ENCODE assay signal across 3 cellular contexts in the genomic region with DNA sequence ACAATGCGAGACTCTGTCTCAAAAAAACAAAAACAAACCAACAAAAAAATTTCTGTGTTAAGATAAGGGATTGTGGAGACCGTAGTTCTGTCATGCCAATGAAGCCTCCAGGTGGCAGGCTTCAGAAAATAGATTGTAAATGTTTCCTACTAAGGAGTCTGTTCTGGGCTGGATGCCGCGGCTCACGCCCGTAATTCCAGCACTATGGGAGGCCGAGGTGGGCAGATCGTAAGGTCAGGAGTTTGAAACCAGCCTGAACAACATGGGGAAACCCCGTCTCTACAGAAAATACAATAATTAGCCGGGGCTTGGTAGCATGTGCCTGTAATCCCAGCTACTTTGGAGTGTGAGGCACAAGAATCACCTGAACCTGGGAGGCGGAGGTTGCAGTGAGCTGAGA.
TF ChIP-seq lines count a peak whose summit lies in the region.

No MANE protein-coding gene starts in this region.

TF ChIP-seq in SK-N-SH, 30 proteins besides CTCF, POLR2A, EP300 and RAD21:
- TF ChIP-seq, protein P1, sequence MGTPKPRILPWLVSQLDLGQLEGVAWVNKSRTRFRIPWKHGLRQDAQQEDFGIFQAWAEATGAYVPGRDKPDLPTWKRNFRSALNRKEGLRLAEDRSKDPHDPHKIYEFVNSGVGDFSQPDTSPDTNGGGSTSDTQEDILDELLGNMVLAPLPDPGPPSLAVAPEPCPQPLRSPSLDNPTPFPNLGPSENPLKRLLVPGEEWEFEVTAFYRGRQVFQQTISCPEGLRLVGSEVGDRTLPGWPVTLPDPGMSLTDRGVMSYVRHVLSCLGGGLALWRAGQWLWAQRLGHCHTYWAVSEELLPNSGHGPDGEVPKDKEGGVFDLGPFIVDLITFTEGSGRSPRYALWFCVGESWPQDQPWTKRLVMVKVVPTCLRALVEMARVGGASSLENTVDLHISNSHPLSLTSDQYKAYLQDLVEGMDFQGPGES (IDR thresholded peaks at IDR 0.05; ENCODE audit: low read depth, low read length) = no peak
- TF ChIP-seq RXRA (IDR thresholded peaks at IDR 0.05; ENCODE audit: borderline replicate concordance, low read depth) (no peak), FOXJ3 (CRISPR knock-in tag; IDR thresholded peaks at IDR 0.05) (no peak), SMC3 (IDR thresholded peaks at IDR 0.05; ENCODE audit: low read depth, low read length) (no peak; the same call in 1 of the 2 replicates), NRF1 (IDR thresholded peaks at IDR 0.05; ENCODE audit: low read depth, low read length) (no peak), TCF12 (IDR thresholded peaks at IDR 0.05) (no peak)
- TF ChIP-seq, protein P2, sequence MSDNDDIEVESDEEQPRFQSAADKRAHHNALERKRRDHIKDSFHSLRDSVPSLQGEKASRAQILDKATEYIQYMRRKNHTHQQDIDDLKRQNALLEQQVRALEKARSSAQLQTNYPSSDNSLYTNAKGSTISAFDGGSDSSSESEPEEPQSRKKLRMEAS (IDR thresholded peaks at IDR 0.05; ENCODE audit: low read depth) = no peak
TF ChIP-seq in SK-N-SH: peak in this region for 0.

TF ChIP-seq in SK-N-SH treated with all-trans-retinoic acid at 6 μM for 48 hours, 23 proteins besides CTCF, POLR2A, EP300 and RAD21 (continues in another document):
- no peak for TF ChIP-seq ISL1 (CRISPR knock-in tag; IDR thresholded peaks at IDR 0.05)
- TF ChIP-seq, protein P3, sequence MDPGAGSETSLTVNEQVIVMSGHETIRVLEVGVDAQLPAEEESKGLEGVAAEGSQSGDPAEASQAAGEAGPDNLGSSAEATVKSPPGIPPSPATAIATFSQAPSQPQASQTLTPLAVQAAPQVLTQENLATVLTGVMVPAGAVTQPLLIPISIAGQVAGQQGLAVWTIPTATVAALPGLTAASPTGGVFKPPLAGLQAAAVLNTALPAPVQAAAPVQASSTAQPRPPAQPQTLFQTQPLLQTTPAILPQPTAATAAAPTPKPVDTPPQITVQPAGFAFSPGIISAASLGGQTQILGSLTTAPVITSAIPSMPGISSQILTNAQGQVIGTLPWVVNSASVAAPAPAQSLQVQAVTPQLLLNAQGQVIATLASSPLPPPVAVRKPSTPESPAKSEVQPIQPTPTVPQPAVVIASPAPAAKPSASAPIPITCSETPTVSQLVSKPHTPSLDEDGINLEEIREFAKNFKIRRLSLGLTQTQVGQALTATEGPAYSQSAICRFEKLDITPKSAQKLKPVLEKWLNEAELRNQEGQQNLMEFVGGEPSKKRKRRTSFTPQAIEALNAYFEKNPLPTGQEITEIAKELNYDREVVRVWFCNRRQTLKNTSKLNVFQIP (CRISPR knock-in tag; IDR thresholded peaks at IDR 0.05; ENCODE audit: borderline replicate concordance, low read depth) = no peak
- no peak for TF ChIP-seq GLIS3 (CRISPR knock-in tag; IDR thresholded peaks at IDR 0.05)
- TF ChIP-seq, protein P4, sequence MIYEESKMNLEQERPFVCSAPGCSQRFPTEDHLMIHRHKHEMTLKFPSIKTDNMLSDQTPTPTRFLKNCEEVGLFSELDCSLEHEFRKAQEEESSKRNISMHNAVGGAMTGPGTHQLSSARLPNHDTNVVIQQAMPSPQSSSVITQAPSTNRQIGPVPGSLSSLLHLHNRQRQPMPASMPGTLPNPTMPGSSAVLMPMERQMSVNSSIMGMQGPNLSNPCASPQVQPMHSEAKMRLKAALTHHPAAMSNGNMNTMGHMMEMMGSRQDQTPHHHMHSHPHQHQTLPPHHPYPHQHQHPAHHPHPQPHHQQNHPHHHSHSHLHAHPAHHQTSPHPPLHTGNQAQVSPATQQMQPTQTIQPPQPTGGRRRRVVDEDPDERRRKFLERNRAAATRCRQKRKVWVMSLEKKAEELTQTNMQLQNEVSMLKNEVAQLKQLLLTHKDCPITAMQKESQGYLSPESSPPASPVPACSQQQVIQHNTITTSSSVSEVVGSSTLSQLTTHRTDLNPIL (CRISPR knock-in tag; IDR thresholded peaks at IDR 0.05; ENCODE audit: low read depth) = no peak
- TF ChIP-seq ZNF565 (CRISPR knock-in tag; conservative IDR thresholded peaks at IDR 0.05; ENCODE audit: low read depth) = no peak
- TF ChIP-seq CSDC2 (CRISPR knock-in tag; IDR thresholded peaks at IDR 0.05) = no peak
- TF ChIP-seq ZNF8 (CRISPR knock-in tag; IDR thresholded peaks at IDR 0.05) = no peak
- TF ChIP-seq, protein P5, sequence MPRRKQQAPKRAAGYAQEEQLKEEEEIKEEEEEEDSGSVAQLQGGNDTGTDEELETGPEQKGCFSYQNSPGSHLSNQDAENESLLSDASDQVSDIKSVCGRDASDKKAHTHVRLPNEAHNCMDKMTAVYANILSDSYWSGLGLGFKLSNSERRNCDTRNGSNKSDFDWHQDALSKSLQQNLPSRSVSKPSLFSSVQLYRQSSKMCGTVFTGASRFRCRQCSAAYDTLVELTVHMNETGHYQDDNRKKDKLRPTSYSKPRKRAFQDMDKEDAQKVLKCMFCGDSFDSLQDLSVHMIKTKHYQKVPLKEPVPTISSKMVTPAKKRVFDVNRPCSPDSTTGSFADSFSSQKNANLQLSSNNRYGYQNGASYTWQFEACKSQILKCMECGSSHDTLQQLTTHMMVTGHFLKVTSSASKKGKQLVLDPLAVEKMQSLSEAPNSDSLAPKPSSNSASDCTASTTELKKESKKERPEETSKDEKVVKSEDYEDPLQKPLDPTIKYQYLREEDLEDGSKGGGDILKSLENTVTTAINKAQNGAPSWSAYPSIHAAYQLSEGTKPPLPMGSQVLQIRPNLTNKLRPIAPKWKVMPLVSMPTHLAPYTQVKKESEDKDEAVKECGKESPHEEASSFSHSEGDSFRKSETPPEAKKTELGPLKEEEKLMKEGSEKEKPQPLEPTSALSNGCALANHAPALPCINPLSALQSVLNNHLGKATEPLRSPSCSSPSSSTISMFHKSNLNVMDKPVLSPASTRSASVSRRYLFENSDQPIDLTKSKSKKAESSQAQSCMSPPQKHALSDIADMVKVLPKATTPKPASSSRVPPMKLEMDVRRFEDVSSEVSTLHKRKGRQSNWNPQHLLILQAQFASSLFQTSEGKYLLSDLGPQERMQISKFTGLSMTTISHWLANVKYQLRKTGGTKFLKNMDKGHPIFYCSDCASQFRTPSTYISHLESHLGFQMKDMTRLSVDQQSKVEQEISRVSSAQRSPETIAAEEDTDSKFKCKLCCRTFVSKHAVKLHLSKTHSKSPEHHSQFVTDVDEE (CRISPR knock-in tag; IDR thresholded peaks at IDR 0.05) = no peak
- TF ChIP-seq OSR1 (CRISPR knock-in tag; IDR thresholded peaks at IDR 0.05) = no peak
- TF ChIP-seq ESRRG (CRISPR knock-in tag; IDR thresholded peaks at IDR 0.05) = no peak
- no peak for TF ChIP-seq ZNF70 (CRISPR knock-in tag; IDR thresholded peaks at IDR 0.05)
- TF ChIP-seq, protein P6, sequence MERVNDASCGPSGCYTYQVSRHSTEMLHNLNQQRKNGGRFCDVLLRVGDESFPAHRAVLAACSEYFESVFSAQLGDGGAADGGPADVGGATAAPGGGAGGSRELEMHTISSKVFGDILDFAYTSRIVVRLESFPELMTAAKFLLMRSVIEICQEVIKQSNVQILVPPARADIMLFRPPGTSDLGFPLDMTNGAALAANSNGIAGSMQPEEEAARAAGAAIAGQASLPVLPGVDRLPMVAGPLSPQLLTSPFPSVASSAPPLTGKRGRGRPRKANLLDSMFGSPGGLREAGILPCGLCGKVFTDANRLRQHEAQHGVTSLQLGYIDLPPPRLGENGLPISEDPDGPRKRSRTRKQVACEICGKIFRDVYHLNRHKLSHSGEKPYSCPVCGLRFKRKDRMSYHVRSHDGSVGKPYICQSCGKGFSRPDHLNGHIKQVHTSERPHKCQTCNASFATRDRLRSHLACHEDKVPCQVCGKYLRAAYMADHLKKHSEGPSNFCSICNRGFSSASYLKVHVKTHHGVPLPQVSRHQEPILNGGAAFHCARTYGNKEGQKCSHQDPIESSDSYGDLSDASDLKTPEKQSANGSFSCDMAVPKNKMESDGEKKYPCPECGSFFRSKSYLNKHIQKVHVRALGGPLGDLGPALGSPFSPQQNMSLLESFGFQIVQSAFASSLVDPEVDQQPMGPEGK (CRISPR knock-in tag; IDR thresholded peaks at IDR 0.05; ENCODE audit: borderline replicate concordance) = no peak
- no peak for TF ChIP-seq ZC3H10 (CRISPR knock-in tag; IDR thresholded peaks at IDR 0.05)
- TF ChIP-seq ZFP30 (CRISPR knock-in tag; IDR thresholded peaks at IDR 0.05) = no peak

TF ChIP-seq in HEK293T, 16 proteins besides CTCF, POLR2A, EP300 and RAD21:
- TF ChIP-seq ARNT (IDR thresholded peaks at IDR 0.05) = no peak
